Comparison of ENCODE assay signal across 14 cellular contexts in the genomic region with DNA sequence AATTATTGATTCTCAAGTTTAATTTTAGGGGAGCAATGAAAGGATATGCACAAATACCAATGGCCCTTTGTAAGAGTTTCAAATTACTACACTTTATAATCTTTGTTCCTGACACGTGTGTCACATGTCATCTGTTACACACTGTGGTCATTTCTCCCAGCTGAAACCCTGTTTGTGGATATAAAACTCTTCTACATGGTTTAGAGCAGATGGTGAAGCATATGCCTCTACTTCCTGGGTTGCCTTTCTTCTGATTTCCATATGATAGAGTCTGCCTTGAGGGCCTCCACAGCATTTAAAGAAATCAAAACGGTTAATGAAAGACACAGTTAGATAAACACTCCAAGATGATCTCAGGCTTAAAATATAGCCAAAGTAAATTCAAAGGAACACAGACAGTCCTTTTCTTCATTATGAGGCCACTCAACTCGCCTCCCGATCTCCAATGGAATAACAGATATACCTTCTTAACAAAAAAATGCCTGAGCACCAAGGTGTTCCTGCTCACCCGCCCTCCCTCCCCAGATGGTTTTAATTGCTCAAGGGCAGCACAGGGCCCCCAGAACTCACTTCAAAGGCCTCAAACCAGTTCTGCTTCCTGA.
"Had no signal": no experiment of that assay in that cellular context is flagged by ENCODE, and none has a peak within 500 bp of the region (broad histone marks: within the 10 kb centered on the region; RNA-seq: fewer than 3 reads in every experiment).

No MANE protein-coding gene starts in this region.

- ATAC-seq: activated naive CD8-positive, alpha-beta T cell treated with anti-CD3 and anti-CD28 coated beads, Interleukin-2, amount 50 U/mL, for 24 hours; natural killer cell treated with Interleukin-12 subunit alpha and Interleukin-12 subunit beta and Interleukin-15 and Interleukin-18, amount 100 ng/mL, for 72 hours; stimulated activated naive B cell treated with anti-CD40 and anti-IgM and Interleukin-4, amounts not matched to agents 10 μg/mL and 1 μg/mL and 100 μg/mL, for 72 hours had no signal

- H3K27me3 ChIP-seq: ascending aorta, tibial nerve, uterus had no signal

- H3K36me3 ChIP-seq: ascending aorta, tibial nerve, uterus had no signal

- DNase-seq: activated CD4-positive, CD25-positive, alpha-beta regulatory T cell treated with anti-CD3 and anti-CD28 coated beads, Interleukin-2, amount 50 U/mL, for 72 hours; activated naive CD4-positive, alpha-beta T cell treated with anti-CD3 and anti-CD28 coated beads for 36 hours; activated naive CD8-positive, alpha-beta T cell treated with anti-CD3 and anti-CD28 coated beads, Interleukin-2, amount 50 U/mL, for 24 hours; effector memory CD4-positive, alpha-beta T cell; kidney glomerular epithelial cell; mesendoderm; nucleus accumbens; posterior cingulate gyrus; stimulated activated CD4-positive, alpha-beta T cell treated with anti-CD3 and anti-CD28 coated beads, Interleukin-2, amount 100 ng/mL, for 48 hours; stimulated activated naive B cell treated with anti-CD40 and anti-IgM and Interleukin-4, amounts not matched to agents 10 μg/mL and 1 μg/mL and 100 μg/mL, for 72 hours; uterus had no signal

- H3K9me3 ChIP-seq: ascending aorta, tibial nerve, uterus had no signal

- H3K27ac ChIP-seq: ascending aorta, tibial nerve, uterus had no signal

- H3K4me3 ChIP-seq: ascending aorta, tibial nerve, uterus had no signal

- H3K4me1 ChIP-seq: ascending aorta, uterus had no signal
